In genomic region chr14:85528882-85529585, GRCh38 we compare ENCODE assay signal across 1 cellular context.
TF ChIP-seq lines count a peak whose summit lies in the region.

No MANE protein-coding gene starts in this region.

TF ChIP-seq in endothelial cell of umbilical vein, 7 proteins besides CTCF, POLR2A, EP300 and RAD21 (continued from another document):
- TF ChIP-seq EZH2 (IDR thresholded peaks at IDR 0.05; ENCODE audit: borderline replicate concordance, low read depth, low read length, severe bottlenecking) = no peak
